Comparison of ENCODE assay signal across 14 cellular contexts in genomic region chr18:33901894-33902512, GRCh38.
"Had no signal": no experiment of that assay in that cellular context is flagged by ENCODE, and none has a peak within 500 bp of the region (broad histone marks: within the 10 kb centered on the region; RNA-seq: fewer than 3 reads in every experiment).

No MANE protein-coding gene starts in this region.

- H3K4me3 Mint-ChIP-seq: activated naive CD4-positive, alpha-beta T cell treated with anti-CD3 and anti-CD28 coated beads, Interleukin-2, amount 10 ng/mL, durations not matched to agents 7 days and 5 days; activated T-helper 17 cell treated with anti-CD3 and anti-CD28 coated beads, Interleukin-2, amount 50 U/mL, for 72 hours had no signal

- H3K79me2 ChIP-seq: parathyroid adenoma had no signal

- DNase-seq: activated CD4-positive, alpha-beta T cell treated with anti-CD3 and anti-CD28 coated beads, Interleukin-2, amount 50 U/mL, for 4 hours; activated CD4-positive, CD25-positive, alpha-beta regulatory T cell treated with anti-CD3 and anti-CD28 coated beads, Interleukin-2, amount 50 U/mL, for 72 hours; activated naive CD4-positive, alpha-beta T cell treated with anti-CD3 and anti-CD28 coated beads, Interleukin-2, amount 10 ng/mL, durations not matched to agents 7 days and 5 days; erythroblast; islet precursor cell; retina; stimulated activated CD4-positive, alpha-beta T cell treated with anti-CD3 and anti-CD28 coated beads, Interleukin-12 subunit alpha, Interleukin-12 subunit beta, amount 100 ng/mL, for 4 hours; stimulated activated CD4-positive, alpha-beta T cell treated with anti-CD3 and anti-CD28 coated beads, Interleukin-2, amount 100 ng/mL, for 24 hours; stomach had no signal

- H3K36me3 ChIP-seq: ascending aorta, gastroesophageal sphincter, stomach had no signal

- H3K4me3 ChIP-seq: ascending aorta, gastroesophageal sphincter, lung, stomach had no signal

- H3K27ac Mint-ChIP-seq: activated naive CD4-positive, alpha-beta T cell treated with anti-CD3 and anti-CD28 coated beads, Interleukin-2, amount 10 ng/mL, durations not matched to agents 7 days and 5 days; activated T-helper 17 cell treated with anti-CD3 and anti-CD28 coated beads, Interleukin-2, amount 50 U/mL, for 72 hours had no signal

- H2AFZ ChIP-seq: parathyroid adenoma had no signal

- H3K27ac ChIP-seq: ascending aorta, gastroesophageal sphincter, parathyroid adenoma, stomach had no signal

- H3K4me1 ChIP-seq: ascending aorta, gastroesophageal sphincter, parathyroid adenoma, stomach had no signal

- H3K9ac ChIP-seq: parathyroid adenoma had no signal

- H3K36me3 Mint-ChIP-seq: activated naive CD4-positive, alpha-beta T cell treated with anti-CD3 and anti-CD28 coated beads, Interleukin-2, amount 10 ng/mL, durations not matched to agents 7 days and 5 days had no signal

- H3K27me3 Mint-ChIP-seq: activated naive CD4-positive, alpha-beta T cell treated with anti-CD3 and anti-CD28 coated beads, Interleukin-2, amount 10 ng/mL, durations not matched to agents 7 days and 5 days; activated T-helper 17 cell treated with anti-CD3 and anti-CD28 coated beads, Interleukin-2, amount 50 U/mL, for 72 hours had no signal

- H3K4me1 Mint-ChIP-seq: activated naive CD4-positive, alpha-beta T cell treated with anti-CD3 and anti-CD28 coated beads, Interleukin-2, amount 10 ng/mL, durations not matched to agents 7 days and 5 days; activated T-helper 17 cell treated with anti-CD3 and anti-CD28 coated beads, Interleukin-2, amount 50 U/mL, for 72 hours had no signal

- H3K27me3 ChIP-seq: ascending aorta, gastroesophageal sphincter, stomach had no signal

- H3K9me3 ChIP-seq: ascending aorta had no signal
